2 cellular contexts compared by ENCODE assay signal in genomic region chr17:31371511-31372097, GRCh38.
A peak's percentile ranks its signal among the peaks of the same experiment; 100 is the strongest.
TF ChIP-seq lines count a peak whose summit lies in the region.

No MANE protein-coding gene starts in this region.

TF ChIP-seq in liver, 16 proteins besides CTCF, POLR2A, EP300 and RAD21:
- TF ChIP-seq NR2F2 (IDR thresholded peaks at IDR 0.05) = peak; percentile 15
- no peak for TF ChIP-seq ATF3 (IDR thresholded peaks at IDR 0.05)

TF ChIP-seq in HepG2, 621 proteins besides CTCF, POLR2A, EP300 and RAD21:
- no peak for TF ChIP-seq HOXA7 (CRISPR knock-in tag; IDR thresholded peaks at IDR 0.05)
- TF ChIP-seq ASH2L (IDR thresholded peaks at IDR 0.05; ENCODE audit: insufficient read length, low read depth, low read length) = no peak
- no peak for TF ChIP-seq ZC3H4 (CRISPR knock-in tag; IDR thresholded peaks at IDR 0.05; ENCODE audit: borderline replicate concordance)
- no peak for TF ChIP-seq ZNF256 (CRISPR knock-in tag; conservative IDR thresholded peaks at IDR 0.05)
- TF ChIP-seq AHR (CRISPR knock-in tag; IDR thresholded peaks at IDR 0.05) = no peak
- no peak for TF ChIP-seq PPARG (CRISPR knock-in tag; conservative IDR thresholded peaks at IDR 0.05)
- TF ChIP-seq ZNF761 (CRISPR knock-in tag; conservative IDR thresholded peaks at IDR 0.05) = no peak
- TF ChIP-seq, protein P1, sequence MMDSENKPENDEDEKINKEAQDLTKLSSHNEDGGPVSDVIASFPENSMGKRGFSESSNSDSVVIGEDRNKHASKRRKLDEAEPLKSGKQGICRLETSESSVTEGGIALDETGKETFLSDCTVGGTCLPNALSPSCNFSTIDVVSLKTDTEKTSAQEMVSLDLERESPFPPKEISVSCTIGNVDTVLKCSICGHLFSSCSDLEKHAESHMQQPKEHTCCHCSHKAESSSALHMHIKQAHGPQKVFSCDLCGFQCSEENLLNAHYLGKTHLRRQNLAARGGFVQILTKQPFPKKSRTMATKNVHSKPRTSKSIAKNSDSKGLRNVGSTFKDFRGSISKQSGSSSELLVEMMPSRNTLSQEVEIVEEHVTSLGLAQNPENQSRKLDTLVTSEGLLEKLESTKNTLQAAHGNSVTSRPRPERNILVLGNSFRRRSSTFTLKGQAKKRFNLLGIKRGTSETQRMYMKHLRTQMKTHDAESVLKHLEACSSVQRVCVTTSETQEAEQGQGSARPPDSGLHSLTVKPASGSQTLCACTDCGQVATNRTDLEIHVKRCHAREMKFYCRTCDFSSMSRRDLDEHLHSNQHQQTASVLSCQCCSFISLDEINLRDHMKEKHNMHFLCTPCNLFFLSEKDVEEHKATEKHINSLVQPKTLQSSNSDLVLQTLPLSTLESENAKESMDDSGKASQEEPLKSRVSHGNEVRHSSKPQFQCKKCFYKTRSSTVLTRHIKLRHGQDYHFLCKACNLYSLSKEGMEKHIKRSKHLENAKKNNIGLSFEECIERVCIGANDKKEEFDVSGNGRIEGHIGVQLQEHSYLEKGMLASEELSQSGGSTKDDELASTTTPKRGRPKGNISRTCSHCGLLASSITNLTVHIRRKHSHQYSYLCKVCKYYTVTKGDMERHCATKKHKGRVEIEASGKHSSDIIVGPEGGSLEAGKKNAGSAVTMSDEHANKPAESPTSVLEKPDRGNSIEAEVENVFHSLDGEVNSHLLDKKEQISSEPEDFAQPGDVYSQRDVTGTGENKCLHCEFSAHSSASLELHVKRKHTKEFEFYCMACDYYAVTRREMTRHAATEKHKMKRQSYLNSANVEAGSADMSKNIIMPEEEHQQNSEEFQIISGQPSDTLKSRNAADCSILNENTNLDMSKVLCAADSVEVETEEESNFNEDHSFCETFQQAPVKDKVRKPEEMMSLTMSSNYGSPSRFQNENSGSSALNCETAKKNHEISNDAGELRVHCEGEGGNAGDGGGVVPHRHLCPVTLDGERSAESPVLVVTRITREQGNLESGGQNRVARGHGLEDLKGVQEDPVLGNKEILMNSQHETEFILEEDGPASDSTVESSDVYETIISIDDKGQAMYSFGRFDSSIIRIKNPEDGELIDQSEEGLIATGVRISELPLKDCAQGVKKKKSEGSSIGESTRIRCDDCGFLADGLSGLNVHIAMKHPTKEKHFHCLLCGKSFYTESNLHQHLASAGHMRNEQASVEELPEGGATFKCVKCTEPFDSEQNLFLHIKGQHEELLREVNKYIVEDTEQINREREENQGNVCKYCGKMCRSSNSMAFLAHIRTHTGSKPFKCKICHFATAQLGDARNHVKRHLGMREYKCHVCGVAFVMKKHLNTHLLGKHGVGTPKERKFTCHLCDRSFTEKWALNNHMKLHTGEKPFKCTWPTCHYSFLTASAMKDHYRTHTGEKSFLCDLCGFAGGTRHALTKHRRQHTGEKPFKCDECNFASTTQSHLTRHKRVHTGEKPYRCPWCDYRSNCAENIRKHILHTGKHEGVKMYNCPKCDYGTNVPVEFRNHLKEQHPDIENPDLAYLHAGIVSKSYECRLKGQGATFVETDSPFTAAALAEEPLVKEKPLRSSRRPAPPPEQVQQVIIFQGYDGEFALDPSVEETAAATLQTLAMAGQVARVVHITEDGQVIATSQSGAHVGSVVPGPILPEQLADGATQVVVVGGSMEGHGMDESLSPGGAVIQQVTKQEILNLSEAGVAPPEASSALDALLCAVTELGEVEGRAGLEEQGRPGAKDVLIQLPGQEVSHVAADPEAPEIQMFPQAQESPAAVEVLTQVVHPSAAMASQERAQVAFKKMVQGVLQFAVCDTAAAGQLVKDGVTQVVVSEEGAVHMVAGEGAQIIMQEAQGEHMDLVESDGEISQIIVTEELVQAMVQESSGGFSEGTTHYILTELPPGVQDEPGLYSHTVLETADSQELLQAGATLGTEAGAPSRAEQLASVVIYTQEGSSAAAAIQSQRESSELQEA (CRISPR knock-in tag; IDR thresholded peaks at IDR 0.05; ENCODE audit: not compliant biosample characterization) = no peak
- no peak for TF ChIP-seq DNMT1 (CRISPR knock-in tag; IDR thresholded peaks at IDR 0.05)
